ENCODE assay signal across 11 cellular contexts in genomic region chr14:61719344-61720301, GRCh38. TPM values are rescaled to one million over a fixed set of nuclear protein-coding genes. Genes with fewer than 3 reads are reported as not detected.
DNase-seq lines count a peak whose midpoint lies in the region; ATAC-seq and TF ChIP-seq lines count a peak whose summit lies in the region.
"Had no signal": no experiment of that assay in that cellular context is flagged by ENCODE, and none has a peak within 500 bp of the region (broad histone marks: within the 10 kb centered on the region; RNA-seq: fewer than 3 reads in every experiment).

No MANE protein-coding gene starts in this region.

- H3K9me2 ChIP-seq in OCI-LY1 (ENCODE audit: low read depth, low read length) = no peaks in the 10 kb centered on the region

- peak overlapping the region; percentile 21; the same call in 1 of the 2 replicates for H3K9ac ChIP-seq in OCI-LY1 (ENCODE audit: low read length)

- H3F3A ChIP-seq in OCI-LY1 (ENCODE audit: insufficient read depth, low read length) = no peaks in the 10 kb centered on the region

- peak; percentile 9 for DNase-seq in DMS 273 (lab: John Stamatoyannopoulos, UW; ENCODE audit: unreplicated experiment)
- DNase-seq in DMS 273 treated with DMSO at 0.1 percent for 48 hours (lab: John Stamatoyannopoulos, UW) = no peak
- DNase-seq in dermis blood vessel endothelial cell = peak; percentile 52
- no peak for DNase-seq in skeletal muscle cell (ENCODE audit: low read depth)
- DNase-seq in foreskin keratinocyte = no peak
- DNase-seq in 8988T = no peak
- DNase-seq: NCI-H2107, tibial artery had no signal

- ATAC-seq in esophagus mucosa (no peak), foreskin keratinocyte (no peak)

- peaks cover 62% of the 10 kb centered on the region for H3K4me1 ChIP-seq in OCI-LY1 (ENCODE audit: insufficient read depth, low read length, severe bottlenecking)
- H3K4me1 ChIP-seq in foreskin keratinocyte = peaks cover 6% of the 10 kb centered on the region

- peak overlapping the region; percentile 56 for H3K4me2 ChIP-seq in OCI-LY1 (ENCODE audit: low read length)

- H3K36me3 ChIP-seq in OCI-LY1 (ENCODE audit: insufficient read depth, low read length) = peaks cover 39% of the 10 kb centered on the region

- H4K20me1 ChIP-seq in OCI-LY1 (ENCODE audit: insufficient read depth, low read length) = no peaks in the 10 kb centered on the region

- TF ChIP-seq CTCF in OCI-LY1 (IDR thresholded peaks at IDR 0.05; ENCODE audit: low read length) (no peak), foreskin keratinocyte (conservative IDR thresholded peaks at IDR 0.05) (no peak)

- H3K79me2 ChIP-seq in OCI-LY1 (ENCODE audit: insufficient read depth, low read length) = peaks cover 75% of the 10 kb centered on the region

- H2AFZ ChIP-seq in OCI-LY1 (ENCODE audit: low read length) = no peak overlapping the region

- H3K27ac ChIP-seq in OCI-LY1 (ENCODE audit: low read depth, low read length, poor library complexity, severe bottlenecking) (peak overlapping the region; percentile 81), foreskin keratinocyte (no peak overlapping the region)
- H3K27ac ChIP-seq: 22Rv1, tibial artery had no signal

- H3K4me3 ChIP-seq in OCI-LY1 (ENCODE audit: low read depth, low read length, poor library complexity, severe bottlenecking) (peak overlapping the region; percentile 29), skeletal muscle cell (ENCODE audit: low read depth, low read length) (peak overlapping the region; percentile 17)
- H3K4me3 ChIP-seq: tibial artery had no signal

- H3K9me3 ChIP-seq in OCI-LY1 (ENCODE audit: low read length) = no peaks in the 10 kb centered on the region
- H3K9me3 ChIP-seq: tibial artery had no signal

- H3K27me3 ChIP-seq in OCI-LY1 (ENCODE audit: insufficient read depth, low read length) (no peaks in the 10 kb centered on the region), foreskin keratinocyte (no peaks in the 10 kb centered on the region)
- H3K27me3 ChIP-seq: tibial artery had no signal

RNA-seq across cellular contexts. Expression of gene HIF1A, which starts 24.3 kb away (rescaled TPM):
- 236 and 320 TPM in 2 replicates for total RNA-seq in dermis blood vessel endothelial cell
- total RNA-seq in esophagus mucosa = 155 TPM
- 122 and 130 TPM in 2 replicates for total RNA-seq in foreskin keratinocyte
- polyA plus RNA-seq in foreskin keratinocyte = 20.3 and 27.4 TPM in 2 replicates

RNA-seq across cellular contexts. Expression of gene SNAPC1, which starts 42.6 kb away (rescaled TPM):
- total RNA-seq in dermis blood vessel endothelial cell (27.3 and 32.2 TPM in 2 replicates), esophagus mucosa (3.8 TPM), foreskin keratinocyte (10.1 and 15.0 TPM in 2 replicates)
- polyA plus RNA-seq in foreskin keratinocyte = 4.8 and 8.7 TPM in 2 replicates

Comparison
In these comparisons a context has a peak if more than half of its experiments do, and no peak if none do; other contexts are left out.
1. DNase-seq: peak in DMS 273 (single experiment) and dermis blood vessel endothelial cell (single experiment); none in DMS 273 treated with DMSO at 0.1 percent for 48 hours (single experiment), skeletal muscle cell (single experiment), foreskin keratinocyte (0 of 2) and 8988T (single experiment).